Comparison of ENCODE assay signal across 8 cellular contexts in genomic region chr6:33249732-33250625, GRCh38. TPM values are rescaled to one million over a fixed set of nuclear protein-coding genes. Genes with fewer than 3 reads are reported as not detected.
DNase-seq lines count a peak whose midpoint lies in the region.

No MANE protein-coding gene starts in this region.

- H3K4me3 Mint-ChIP-seq in activated naive CD4-positive, alpha-beta T cell treated with anti-CD3 and anti-CD28 coated beads, Interleukin-2, amount 10 ng/mL, durations not matched to agents 7 days and 5 days, result peak overlapping the region; percentile 85

- H3K36me3 Mint-ChIP-seq in activated naive CD4-positive, alpha-beta T cell treated with anti-CD3 and anti-CD28 coated beads, Interleukin-2, amount 10 ng/mL, durations not matched to agents 7 days and 5 days, result peaks cover 18% of the 10 kb centered on the region

- peak overlapping the region; percentile 44 for H3K4me3 ChIP-seq in mononuclear cell (ENCODE audit: low read length)

- peaks cover 14% of the 10 kb centered on the region for H3K27me3 Mint-ChIP-seq in activated naive CD4-positive, alpha-beta T cell treated with anti-CD3 and anti-CD28 coated beads, Interleukin-2, amount 10 ng/mL, durations not matched to agents 7 days and 5 days

- H3K27me3 ChIP-seq in mononuclear cell (ENCODE audit: insufficient read depth, low read length), result no peaks in the 10 kb centered on the region

- H3K4me1 Mint-ChIP-seq in activated naive CD4-positive, alpha-beta T cell treated with anti-CD3 and anti-CD28 coated beads, Interleukin-2, amount 10 ng/mL, durations not matched to agents 7 days and 5 days, result peaks cover 39% of the 10 kb centered on the region

- peak; percentile 15 for DNase-seq in activated naive CD4-positive, alpha-beta T cell treated with anti-CD3 and anti-CD28 coated beads, Interleukin-2, amount 10 ng/mL, durations not matched to agents 7 days and 5 days
- DNase-seq in activated naive CD4-positive, alpha-beta T cell (lab: John Stamatoyannopoulos, UW), result no peak
- peak; percentile 90 for DNase-seq in RKO (ENCODE audit: low spot score)
- peak; percentile 23 for DNase-seq in effector CD8-positive, alpha-beta T cell (lab: John Stamatoyannopoulos, UW)
- no peak for DNase-seq in stimulated activated naive CD4-positive, alpha-beta T cell (lab: John Stamatoyannopoulos, UW)
- DNase-seq in NOMO-1 treated with dmso at 0.1 percent for 144 hours (lab: John Stamatoyannopoulos, UW; ENCODE audit: unreplicated experiment), result no peak
- no peak for DNase-seq in NCI-H2081 treated with DMSO at 0.1 percent for 48 hours (lab: John Stamatoyannopoulos, UW)

- peak overlapping the region; percentile 97 for H3K27ac Mint-ChIP-seq in activated naive CD4-positive, alpha-beta T cell treated with anti-CD3 and anti-CD28 coated beads, Interleukin-2, amount 10 ng/mL, durations not matched to agents 7 days and 5 days

- no peaks in the 10 kb centered on the region for H3K9me3 ChIP-seq in mononuclear cell (ENCODE audit: low read depth, low read length)

- no peaks in the 10 kb centered on the region for H3K9me3 Mint-ChIP-seq in activated naive CD4-positive, alpha-beta T cell treated with anti-CD3 and anti-CD28 coated beads, Interleukin-2, amount 10 ng/mL, durations not matched to agents 7 days and 5 days

- peaks cover 28% of the 10 kb centered on the region for H3K4me1 ChIP-seq in mononuclear cell (ENCODE audit: insufficient read depth, low read length)

- CTCF ChIA-PET in activated naive CD4-positive, alpha-beta T cell treated with anti-CD3 and anti-CD28 coated beads, Interleukin-2, amount 10 ng/mL, durations not matched to agents 7 days and 5 days (lab: Charles Lee), result interaction anchor here (0.8 to 6.2 kb wide), 18 partner anchors 10 to 263 kb away, joined by 3 to 86 read pairs (median 8); partner anchors contain the start of genes B3GALT4, HSD17B8, RING1 and RPS18

RNA-seq across cellular contexts. Expression of gene VPS52, which starts 21.7 kb away (rescaled TPM):
- 27.8 TPM for total RNA-seq in mononuclear cell

RNA-seq across cellular contexts. Expression of gene RPS18, which starts 21.9 kb away (rescaled TPM):
- total RNA-seq in mononuclear cell, result 4,638 TPM

RNA-seq across cellular contexts. Expression of gene B3GALT4, which starts 26.9 kb away (rescaled TPM):
- 11.1 TPM for total RNA-seq in mononuclear cell

RNA-seq across cellular contexts. Expression of gene WDR46, which starts 39.1 kb away (rescaled TPM):
- total RNA-seq in mononuclear cell, result 19.4 TPM

RNA-seq across cellular contexts. Expression of gene PFDN6, which starts 39.4 kb away (rescaled TPM):
- total RNA-seq in mononuclear cell, result 11.1 TPM

Comparison
In these comparisons a context has a peak if more than half of its experiments do, and no peak if none do; other contexts are left out.
1. DNase-seq: peak in activated naive CD4-positive, alpha-beta T cell treated with anti-CD3 and anti-CD28 coated beads, Interleukin-2, amount 10 ng/mL, durations not matched to agents 7 days and 5 days (single experiment), RKO (single experiment) and effector CD8-positive, alpha-beta T cell (single experiment); none in activated naive CD4-positive, alpha-beta T cell (0 of 4), stimulated activated naive CD4-positive, alpha-beta T cell (0 of 6), NOMO-1 treated with dmso at 0.1 percent for 144 hours (single experiment) and NCI-H2081 treated with DMSO at 0.1 percent for 48 hours (single experiment).